Comparison of ENCODE assay signal across 8 cellular contexts in the genomic region with DNA sequence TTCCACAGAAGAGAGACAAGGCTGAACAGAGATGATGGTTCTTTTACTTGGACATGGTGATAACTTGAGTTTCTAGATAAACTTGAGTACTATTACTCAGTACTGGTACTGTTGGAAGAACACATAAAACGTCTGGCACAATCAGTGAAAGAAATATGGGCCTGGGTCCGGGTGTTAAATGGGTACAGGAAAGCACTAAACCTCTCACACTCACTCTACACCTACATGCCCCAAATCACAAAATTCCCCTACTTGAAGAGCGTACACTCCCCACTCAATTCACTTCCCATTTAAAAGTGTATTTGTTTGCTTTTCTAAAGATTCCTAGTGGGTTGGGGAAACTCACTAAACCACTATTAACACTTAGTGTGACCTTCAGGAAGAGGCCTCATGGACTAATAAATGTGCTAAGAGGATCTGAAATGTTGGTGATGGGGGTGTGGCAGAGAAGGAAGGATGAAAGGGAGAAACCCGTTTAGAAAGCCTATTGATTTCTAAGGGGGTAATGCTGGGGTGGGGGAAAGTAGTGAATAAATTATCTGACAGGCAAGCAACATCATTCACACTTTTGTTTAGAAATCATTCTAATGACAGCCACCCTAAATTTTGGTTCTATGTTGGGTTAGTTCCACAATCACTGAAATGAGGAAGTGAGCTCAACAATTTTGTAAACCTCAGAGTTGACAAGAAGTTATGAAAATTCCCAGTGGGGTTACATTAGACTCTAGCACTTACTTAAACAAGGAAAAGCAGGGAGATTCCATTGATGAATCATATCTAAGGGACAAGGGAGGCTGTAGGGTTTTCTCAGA.
DNase-seq lines count a peak whose midpoint lies in the region; ATAC-seq and TF ChIP-seq lines count a peak whose summit lies in the region.

No MANE protein-coding gene starts in this region.

- H3K79me2 ChIP-seq in ACC112 (ENCODE audit: control insufficient read depth, insufficient read depth, low read length, unreplicated experiment): no peaks in the 10 kb centered on the region

- no peak for TF ChIP-seq CTCF in right atrium auricular region (IDR thresholded peaks at IDR 0.05)

- H3K27ac ChIP-seq in ACC112 (ENCODE audit: low read depth, low read length): peak overlapping the region; percentile 44; the same call in 1 of the 2 replicates
- H3K27ac ChIP-seq in right atrium auricular region: peak overlapping the region in 1 of 2 donors; percentile 36

- no peaks in the 10 kb centered on the region for H3K27me3 ChIP-seq in ACC112 (ENCODE audit: insufficient read depth, low read length)
- H3K27me3 ChIP-seq in right atrium auricular region: no peaks in the 10 kb centered on the region

- peak; percentile 26 for ATAC-seq in GM19395 (IDR thresholded peaks at IDR 0.05; ENCODE audit: unreplicated experiment)
- no peak for ATAC-seq in GM18505 (IDR thresholded peaks at IDR 0.05; ENCODE audit: unreplicated experiment)

- H3K36me3 ChIP-seq in ACC112 (ENCODE audit: insufficient read depth, low read length): no peaks in the 10 kb centered on the region
- H3K36me3 ChIP-seq in right atrium auricular region: no peaks in the 10 kb centered on the region

- peaks cover 52% of the 10 kb centered on the region for H3K4me1 ChIP-seq in ACC112 (ENCODE audit: control insufficient read depth, insufficient read depth, low read length, unreplicated experiment)
- H3K4me1 ChIP-seq in right atrium auricular region: peaks cover 0 to 54% of the 10 kb centered on the region in 2 donors

- no peak for TF ChIP-seq POLR2A in GM18505 (IDR thresholded peaks at IDR 0.05; ENCODE audit: borderline replicate concordance, extremely low read depth, insufficient read depth, insufficient read length)

- in situ Hi-C loops in KBM-7 (cut with MboI; ENCODE audit: low pct_unique_long_range_greater_than_20kb, low sequenced_read_pairs): no loop called here

- peak; percentile 27 for DNase-seq in KBM-7
- DNase-seq in fibroblast of peridontal ligament (ENCODE audit: extremely low read depth): peak; percentile 84
- DNase-seq in NCI-H82 (lab: John Stamatoyannopoulos, UW): no peak
- DNase-seq in occipital lobe (lab: John Stamatoyannopoulos, UW): no peak
- DNase-seq in right atrium auricular region (ENCODE audit: low spot score): no peak

- no peak overlapping the region for H2AFZ ChIP-seq in ACC112 (ENCODE audit: low read length, unreplicated experiment)

- H3K4me3 ChIP-seq in ACC112 (ENCODE audit: low read depth, low read length): no peak overlapping the region
- no peak overlapping the region for H3K4me3 ChIP-seq in right atrium auricular region

- no peaks in the 10 kb centered on the region for H3K9me3 ChIP-seq in right atrium auricular region

Comparison
In these comparisons a context has a peak if more than half of its experiments do, and no peak if none do; other contexts are left out.
1. DNase-seq: peak in KBM-7 (single experiment) and fibroblast of peridontal ligament (single experiment); none in NCI-H82 (single experiment), occipital lobe (single experiment) and right atrium auricular region (single experiment).